1 cellular context compared by ENCODE assay signal in genomic region chr7:5212633-5213285, GRCh38.
TF ChIP-seq lines count a peak whose summit lies in the region.

No MANE protein-coding gene starts in this region.

TF ChIP-seq in HepG2, 621 proteins besides CTCF, POLR2A, EP300 and RAD21:
- TF ChIP-seq ZNF331 (CRISPR knock-in tag; IDR thresholded peaks at IDR 0.05) (no peak), ZNF556 (CRISPR knock-in tag; IDR thresholded peaks at IDR 0.05; ENCODE audit: borderline replicate concordance) (no peak), MAFG (CRISPR knock-in tag; IDR thresholded peaks at IDR 0.05) (no peak), YEATS4 (CRISPR knock-in tag; IDR thresholded peaks at IDR 0.05; ENCODE audit: borderline replicate concordance) (no peak), ZNF292 (CRISPR knock-in tag; IDR thresholded peaks at IDR 0.05; ENCODE audit: borderline replicate concordance, low read depth) (no peak), CCAR2 (optimal IDR thresholded peaks at IDR 0.05; ENCODE audit: low read depth, low read length) (no peak), SNRNP70 (IDR thresholded peaks at IDR 0.05; ENCODE audit: low read depth, low read length) (no peak), RXRA (CRISPR knock-in tag; IDR thresholded peaks at IDR 0.05) (no peak), MATR3 (CRISPR knock-in tag; IDR thresholded peaks at IDR 0.05) (no peak), ZNF709 (CRISPR knock-in tag; IDR thresholded peaks at IDR 0.05) (no peak), KDM3A (CRISPR knock-in tag; IDR thresholded peaks at IDR 0.05; ENCODE audit: low read depth) (no peak), ZNF563 (CRISPR knock-in tag; IDR thresholded peaks at IDR 0.05) (no peak), ZNF674 (CRISPR knock-in tag; IDR thresholded peaks at IDR 0.05; ENCODE audit: low read depth) (no peak), FOXO1 (CRISPR knock-in tag; IDR thresholded peaks at IDR 0.05) (no peak), NFE2L1 (CRISPR knock-in tag; IDR thresholded peaks at IDR 0.05; ENCODE audit: borderline replicate concordance) (no peak), ZSCAN20 (CRISPR knock-in tag; IDR thresholded peaks at IDR 0.05; ENCODE audit: borderline replicate concordance) (no peak), NR2F1 (CRISPR knock-in tag; IDR thresholded peaks at IDR 0.05) (no peak), ARNT (IDR thresholded peaks at IDR 0.05) (no peak)
- TF ChIP-seq, protein P1, sequence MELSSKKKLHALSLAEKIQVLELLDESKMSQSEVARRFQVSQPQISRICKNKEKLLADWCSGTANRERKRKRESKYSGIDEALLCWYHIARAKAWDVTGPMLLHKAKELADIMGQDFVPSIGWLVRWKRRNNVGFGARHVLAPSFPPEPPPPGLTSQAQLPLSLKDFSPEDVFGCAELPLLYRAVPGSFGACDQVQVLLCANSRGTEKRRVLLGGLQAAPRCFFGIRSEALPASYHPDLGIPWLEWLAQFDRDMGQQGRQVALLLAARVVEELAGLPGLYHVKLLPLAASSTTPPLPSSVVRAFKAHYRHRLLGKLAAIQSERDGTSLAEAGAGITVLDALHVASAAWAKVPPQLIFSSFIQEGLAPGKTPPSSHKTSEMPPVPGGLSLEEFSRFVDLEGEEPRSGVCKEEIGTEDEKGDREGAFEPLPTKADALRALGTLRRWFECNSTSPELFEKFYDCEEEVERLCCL (CRISPR knock-in tag; IDR thresholded peaks at IDR 0.05; ENCODE audit: borderline replicate concordance), result no peak
